In genomic region chr2:26330114-26330581, GRCh38 we compare ENCODE assay signal across 2 cellular contexts.
TF ChIP-seq lines count a peak whose summit lies in the region.

No MANE protein-coding gene starts in this region.

TF ChIP-seq in Ishikawa, 13 proteins besides CTCF, POLR2A, EP300 and RAD21:
- no peak for TF ChIP-seq REST (IDR thresholded peaks at IDR 0.05; ENCODE audit: low read depth)
- 0 out of 2 replicates have a peak, but pooled peaks have one; percentile 26 for TF ChIP-seq CEBPB (IDR thresholded peaks at IDR 0.05)
TF ChIP-seq in Ishikawa: peak in this region for 1.

TF ChIP-seq in H1, 55 proteins besides CTCF, POLR2A, EP300 and RAD21:
- TF ChIP-seq GTF2F1 (IDR thresholded peaks at IDR 0.05; ENCODE audit: borderline replicate concordance, low read depth, low read length), result no peak
- TF ChIP-seq EGR1 (IDR thresholded peaks at IDR 0.05; ENCODE audit: borderline replicate concordance, low read depth, low read length), result no peak
- TF ChIP-seq POLR2AphosphoS5 (IDR thresholded peaks at IDR 0.05; ENCODE audit: low read depth, low read length), result no peak
- TF ChIP-seq MAFK (IDR thresholded peaks at IDR 0.05; ENCODE audit: low read depth, low read length), result no peak
- TF ChIP-seq CREB1 (IDR thresholded peaks at IDR 0.05), result peak; percentile 19; the same call in 1 of the 2 replicates
- no peak for TF ChIP-seq SP1 (IDR thresholded peaks at IDR 0.05; ENCODE audit: low read depth, low read length)
- TF ChIP-seq CEBPB (IDR thresholded peaks at IDR 0.05; ENCODE audit: low read depth, low read length), result no peak
- TF ChIP-seq BRCA1 (IDR thresholded peaks at IDR 0.05; ENCODE audit: low read depth, low read length), result no peak
